In genomic region chr18:35852786-35853185, GRCh38 we compare ENCODE assay signal across 21 cellular contexts.
"Had no signal": no experiment of that assay in that cellular context is flagged by ENCODE, and none has a peak within 500 bp of the region (broad histone marks: within the 10 kb centered on the region; RNA-seq: fewer than 3 reads in every experiment).

No MANE protein-coding gene starts in this region.

- H3K27ac ChIP-seq: body of pancreas, gastrocnemius medialis, heart right ventricle, parathyroid adenoma had no signal

- H3K9ac ChIP-seq: parathyroid adenoma had no signal

- H2AFZ ChIP-seq: parathyroid adenoma had no signal

- DNase-seq: activated B cell treated with CpG ODN at 0.5 μM for 24 hours; activated CD4-positive, alpha-beta T cell treated with anti-CD3 and anti-CD28 coated beads, Interleukin-2, amount 10 ng/mL, durations not matched to agents 24 days and 14 days; activated CD8-positive, alpha-beta memory T cell treated with anti-CD3 and anti-CD28 coated beads, Interleukin-2, amount 50 U/mL, for 4 hours; activated CD8-positive, alpha-beta T cell treated with anti-CD3 and anti-CD28 coated beads, Interleukin-2, amount 10 ng/mL, durations not matched to agents 7 days and 5 days; activated effector memory CD4-positive, alpha-beta T cell treated with anti-CD3 and anti-CD28 coated beads, Interleukin-2, amount 50 U/mL, for 16 hours; activated T-cell treated with anti-CD3 and anti-CD28 coated beads, Interleukin-2, amount 50 U/mL, for 48 hours; amniotic stem cell; body of pancreas; cortex of kidney; effector CD8-positive, alpha-beta T cell; gastrocnemius medialis; heart right ventricle; islet precursor cell; naive B cell had no signal

- H3K9me3 Mint-ChIP-seq: activated CD4-positive, alpha-beta T cell treated with anti-CD3 and anti-CD28 coated beads, Interleukin-2, amount 10 ng/mL, durations not matched to agents 24 days and 14 days; central memory CD8-positive, alpha-beta T cell had no signal

- H3K9me3 ChIP-seq: body of pancreas, gastrocnemius medialis had no signal

- FAIRE-seq: TTC549, urothelium cell line had no signal

- H3K36me3 Mint-ChIP-seq: activated naive CD4-positive, alpha-beta T cell treated with anti-CD3 and anti-CD28 coated beads, Interleukin-2, amount 50 U/mL, for 72 hours; stimulated activated effector memory CD8-positive, alpha-beta T cell treated with anti-CD3 and anti-CD28 coated beads, Interleukin-12 subunit alpha, Interleukin-12 subunit beta, amount 100 ng/mL, for 72 hours had no signal

- H3K27me3 ChIP-seq: body of pancreas, gastrocnemius medialis, heart right ventricle had no signal

- H3K4me1 ChIP-seq: body of pancreas, gastrocnemius medialis, heart right ventricle, parathyroid adenoma had no signal

- H3K4me3 ChIP-seq: body of pancreas, gastrocnemius medialis, heart right ventricle, lung had no signal

- H3K79me2 ChIP-seq: parathyroid adenoma had no signal

- H3K4me3 Mint-ChIP-seq: activated B cell treated with CpG ODN at 0.5 μM for 24 hours; activated CD4-positive, alpha-beta T cell treated with anti-CD3 and anti-CD28 coated beads, Interleukin-2, amount 10 ng/mL, durations not matched to agents 24 days and 14 days; activated CD8-positive, alpha-beta T cell treated with anti-CD3 and anti-CD28 coated beads, Interleukin-2, amount 10 ng/mL, durations not matched to agents 7 days and 5 days; central memory CD8-positive, alpha-beta T cell; naive B cell; stimulated activated effector memory CD8-positive, alpha-beta T cell treated with anti-CD3 and anti-CD28 coated beads, Interleukin-12 subunit alpha, Interleukin-12 subunit beta, amount 100 ng/mL, for 72 hours had no signal

- H3K36me3 ChIP-seq: gastrocnemius medialis, heart right ventricle had no signal

- H3K4me1 Mint-ChIP-seq: activated B cell treated with CpG ODN at 0.5 μM for 24 hours; activated CD4-positive, alpha-beta T cell treated with anti-CD3 and anti-CD28 coated beads, Interleukin-2, amount 10 ng/mL, durations not matched to agents 24 days and 14 days; central memory CD8-positive, alpha-beta T cell; naive B cell; stimulated activated effector memory CD8-positive, alpha-beta T cell treated with anti-CD3 and anti-CD28 coated beads, Interleukin-12 subunit alpha, Interleukin-12 subunit beta, amount 100 ng/mL, for 72 hours had no signal

- H3K27ac Mint-ChIP-seq: activated B cell treated with CpG ODN at 0.5 μM for 24 hours; activated CD4-positive, alpha-beta T cell treated with anti-CD3 and anti-CD28 coated beads, Interleukin-2, amount 10 ng/mL, durations not matched to agents 24 days and 14 days; activated CD8-positive, alpha-beta T cell treated with anti-CD3 and anti-CD28 coated beads, Interleukin-2, amount 10 ng/mL, durations not matched to agents 7 days and 5 days; activated naive CD4-positive, alpha-beta T cell treated with anti-CD3 and anti-CD28 coated beads, Interleukin-2, amount 50 U/mL, for 72 hours; naive B cell; stimulated activated effector memory CD8-positive, alpha-beta T cell treated with anti-CD3 and anti-CD28 coated beads, Interleukin-12 subunit alpha, Interleukin-12 subunit beta, amount 100 ng/mL, for 72 hours had no signal
